Comparison of ENCODE assay signal across 8 cellular contexts in the genomic region with DNA sequence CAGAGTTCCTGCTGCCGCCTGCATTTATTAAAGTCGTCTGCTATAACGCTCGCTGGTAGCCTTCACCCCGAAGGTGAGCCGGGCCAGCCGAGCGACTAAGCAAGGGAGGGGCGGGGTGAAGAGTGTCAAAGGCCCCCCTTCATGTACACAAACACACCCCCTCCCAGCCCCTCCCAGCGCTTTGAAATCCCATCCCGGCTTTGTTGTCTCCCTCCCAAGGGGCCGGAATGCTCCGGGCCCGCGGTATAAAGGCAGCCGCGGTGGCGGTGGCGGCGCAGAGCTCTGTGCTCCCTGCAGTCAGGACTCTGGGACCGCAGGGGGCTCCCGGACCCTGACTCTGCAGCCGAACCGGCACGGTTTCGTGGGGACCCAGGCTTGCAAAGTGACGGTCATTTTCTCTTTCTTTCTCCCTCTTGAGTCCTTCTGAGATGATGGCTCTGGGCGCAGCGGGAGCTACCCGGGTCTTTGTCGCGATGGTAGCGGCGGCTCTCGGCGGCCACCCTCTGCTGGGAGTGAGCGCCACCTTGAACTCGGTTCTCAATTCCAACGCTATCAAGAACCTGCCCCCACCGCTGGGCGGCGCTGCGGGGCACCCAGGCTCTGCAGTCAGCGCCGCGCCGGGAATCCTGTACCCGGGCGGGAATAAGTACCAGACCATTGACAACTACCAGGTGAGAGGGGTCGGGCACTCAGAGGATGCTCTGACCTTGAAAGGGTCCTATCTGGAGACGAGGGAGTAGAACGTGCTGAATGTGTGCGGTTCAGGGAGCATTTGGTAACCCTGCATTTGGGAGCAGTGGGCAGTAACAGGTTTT. TPM values are rescaled to one million over a fixed set of nuclear protein-coding genes. Genes with fewer than 3 reads are reported as not detected.
DNase-seq lines count a peak whose midpoint lies in the region; ATAC-seq, FAIRE-seq and TF ChIP-seq lines count a peak whose summit lies in the region.

Gene DKK1, plus strand, starts transcription at position 275 of the 815 bp plus-strand sequence. Its CDS starts 154 bp downstream, at position 429.

- peak within 1 kb of the TSS; percentile 89 for H3K4me2 ChIP-seq in HepG2 (ENCODE audit: low read depth, low read length)

- H3K4me3 Mint-ChIP-seq in HFFc6, result peak within 1 kb of the TSS; percentile 99
- H3K4me3 Mint-ChIP-seq in stimulated activated naive B cell treated with anti-CD40 and anti-IgM and Interleukin-4, amounts not matched to agents 10 μg/mL and 1 μg/mL and 100 μg/mL, for 72 hours, result peak within 1 kb of the TSS; percentile 79

- peak; percentile 88 for TF ChIP-seq RAD21 in HepG2 (CRISPR knock-in tag; IDR thresholded peaks at IDR 0.05)

- peaks cover 4% of the 10 kb centered on the region for H3K9me3 Mint-ChIP-seq in HFFc6
- no peaks in the 10 kb centered on the region for H3K9me3 Mint-ChIP-seq in stimulated activated naive B cell treated with anti-CD40 and anti-IgM and Interleukin-4, amounts not matched to agents 10 μg/mL and 1 μg/mL and 100 μg/mL, for 72 hours

- no peaks in the 10 kb centered on the region for H3K36me3 ChIP-seq in ES-I3 (ENCODE audit: insufficient read depth, low read length)
- H3K36me3 ChIP-seq in SJCRH30, result no peaks in the 10 kb centered on the region
- no peaks in the 10 kb centered on the region for H3K36me3 ChIP-seq in HepG2 (replicated peaks in 1 of 2; ENCODE audit: control insufficient read depth in 1 of 2, insufficient read depth in 2 of 2, low read length in 2 of 2)

- peak within 1 kb of the TSS; percentile 97 for H3K27ac Mint-ChIP-seq in HFFc6
- H3K27ac Mint-ChIP-seq in stimulated activated naive B cell treated with anti-CD40 and anti-IgM and Interleukin-4, amounts not matched to agents 10 μg/mL and 1 μg/mL and 100 μg/mL, for 72 hours, result no peak within 1 kb of the TSS

- peak; percentile 75 to 95 for TF ChIP-seq POLR2A in HepG2 (IDR thresholded peaks at IDR 0.05; ENCODE audit: insufficient read depth in 1 of 2, low read depth in 2 of 2, low read length in 2 of 2)

- H3K4me1 ChIP-seq in ES-I3 (ENCODE audit: insufficient read depth, low read length) (no peaks in the 10 kb centered on the region), SJCRH30 (peaks cover 24% of the 10 kb centered on the region), HepG2 (ENCODE audit: insufficient read depth, low read length) (peaks cover 48% of the 10 kb centered on the region)

- in situ Hi-C loops in HepG2 (cut with HindIII; ENCODE audit: extremely low pct_ligation_motif_present, low pct_unique_long_range_greater_than_20kb), result loop anchor here (5.0 to 10.0 kb wide), 3 partner anchors 173 to 468 kb away; no protein-coding TSS in a partner anchor

- POLR2A ChIA-PET in HepG2 (lab: Yijun Ruan, JAX), result interaction anchor here (0.7 to 1.1 kb wide), 3 partner anchors 52 to 173 kb away, joined by 3 to 8 read pairs (median 3); no protein-coding TSS in a partner anchor

- TF ChIP-seq CTCF in HFFc6 (IDR thresholded peaks at IDR 0.05), result peak; percentile 99
- peak; percentile 94 for TF ChIP-seq CTCF in HepG2 (CRISPR knock-in tag; IDR thresholded peaks at IDR 0.05)

- no peaks in the 10 kb centered on the region for H3K9me3 ChIP-seq in ES-I3 (ENCODE audit: control insufficient read depth, insufficient read depth, low read length)
- no peaks in the 10 kb centered on the region for H3K9me3 ChIP-seq in SJCRH30 (replicated peaks)
- H3K9me3 ChIP-seq in HepG2 (ENCODE audit: low read length), result no peaks in the 10 kb centered on the region

- WGBS in HepG2 (ENCODE audit: low lambda C conversion rate), result under 1% methylated on average over 43 of the region's 53 CpGs

- H3K27me3 Mint-ChIP-seq in HFFc6 (ENCODE audit: insufficient read depth), result peaks cover 9% of the 10 kb centered on the region
- peaks cover 43 to 52% of the 10 kb centered on the region in 2 donors for H3K27me3 Mint-ChIP-seq in stimulated activated naive B cell treated with anti-CD40 and anti-IgM and Interleukin-4, amounts not matched to agents 10 μg/mL and 1 μg/mL and 100 μg/mL, for 72 hours

- TF ChIP-seq EP300 in HepG2 (IDR thresholded peaks at IDR 0.05; ENCODE audit: low read depth in 2 of 2, low read length in 2 of 2), result peak in 1 of 2 experiments; percentile 88; a peak in 2 of 4 replicates
- TF ChIP-seq EP300 in HepG2 (CRISPR knock-in tag; IDR thresholded peaks at IDR 0.05; ENCODE audit: borderline replicate concordance), result peak; percentile 81; the same call in 1 of the 2 replicates

- peaks cover 63% of the 10 kb centered on the region for H3K4me1 Mint-ChIP-seq in HFFc6 (ENCODE audit: low read depth)
- peaks cover 13 to 29% of the 10 kb centered on the region in 2 donors for H3K4me1 Mint-ChIP-seq in stimulated activated naive B cell treated with anti-CD40 and anti-IgM and Interleukin-4, amounts not matched to agents 10 μg/mL and 1 μg/mL and 100 μg/mL, for 72 hours

- no peak within 1 kb of the TSS for H2AFZ ChIP-seq in HepG2 (ENCODE audit: low read length)

- peaks cover 46% of the 10 kb centered on the region for H3K36me3 Mint-ChIP-seq in HFFc6 (ENCODE audit: low read depth)
- H3K36me3 Mint-ChIP-seq in stimulated activated naive B cell treated with anti-CD40 and anti-IgM and Interleukin-4, amounts not matched to agents 10 μg/mL and 1 μg/mL and 100 μg/mL, for 72 hours, result no peaks in the 10 kb centered on the region

- peak; percentile 89 for DNase-seq in HFFc6
- DNase-seq in SJCRH30, result peak; percentile 20 to 22
- DNase-seq in dermis microvascular lymphatic vessel endothelial cell (ENCODE audit: low read depth in 2 of 2), result peak; percentile 64 to 88
- peak; percentile 91 for DNase-seq in HepG2 (ENCODE audit: low spot score)
- peak; percentile 25 for DNase-seq in stimulated activated naive B cell treated with anti-CD40 and anti-IgM and Interleukin-4, amounts not matched to agents 10 μg/mL and 1 μg/mL and 100 μg/mL, for 72 hours
- no peak for DNase-seq in stimulated activated naive CD4-positive, alpha-beta T cell (lab: John Stamatoyannopoulos, UW)
- no peak for DNase-seq in NCI-H146 (lab: John Stamatoyannopoulos, UW)

- H3K4me3 ChIP-seq in SJCRH30, result peak within 1 kb of the TSS; percentile 50
- peak within 1 kb of the TSS; percentile 59 to 77 (median 68) for H3K4me3 ChIP-seq in HepG2 (replicated peaks in 1 of 3; ENCODE audit: insufficient read depth in 1 of 3, low read depth in 2 of 3, low read length in 3 of 3)

- H4K20me1 ChIP-seq in HepG2 (ENCODE audit: insufficient read depth, low read length), result no peaks in the 10 kb centered on the region

- H3K79me2 ChIP-seq in HepG2 (ENCODE audit: insufficient read depth, low read length), result peaks cover 2% of the 10 kb centered on the region

- H3K27me3 ChIP-seq in SJCRH30 (no peaks in the 10 kb centered on the region), HepG2 (ENCODE audit: control insufficient read depth in 1 of 2, insufficient read depth in 2 of 2, low read length in 2 of 2) (peaks cover 0 to 13% of the 10 kb centered on the region in 2 experiments; a peak in 2 of 5 replicates)

- H3K9ac ChIP-seq in ES-I3 (ENCODE audit: low read depth, low read length) (peak within 1 kb of the TSS; percentile 58; the same call in 1 of the 2 replicates), HepG2 (ENCODE audit: insufficient read depth, low read depth, low read length) (peak within 1 kb of the TSS; percentile 62)

- no TSS peak for BruUV-seq in HepG2 (replicated peaks; lab: Mats Ljungman, UMichigan)

- no peak within 1 kb of the TSS for H3K27ac ChIP-seq in SJCRH30
- H3K27ac ChIP-seq in HepG2 (ENCODE audit: extremely low read length, insufficient read depth, low read length), result peak within 1 kb of the TSS; percentile 61

- no peak for FAIRE-seq in HepG2 (lab: Jason Lieb, UNC)

- intact Hi-C loops in HepG2 (cut with micrococcal nuclease; ENCODE audit: unreplicated experiment), result loop anchor here (1.0 to 2.0 kb wide), 3 partner anchors 19 to 175 kb away; no protein-coding TSS in a partner anchor

- CTCF ChIA-PET in HepG2 (lab: Yijun Ruan, JAX; ENCODE audit: low intra/inter-chr PET ratio, low total read pairs), result interaction anchor here (0.6 to 3.0 kb wide), 2 partner anchors 55 to 175 kb away, joined by 3 to 27 read pairs; no protein-coding TSS in a partner anchor

- peak; percentile 94 for ATAC-seq in HepG2
- ATAC-seq in stimulated activated naive B cell treated with anti-CD40 and anti-IgM and Interleukin-4, amounts not matched to agents 10 μg/mL and 1 μg/mL and 100 μg/mL, for 72 hours (replicated peaks), result peak; percentile 80

TF ChIP-seq in HepG2, 621 proteins besides CTCF, POLR2A, EP300 and RAD21 (continues in another document):
- TF ChIP-seq HOXA5 (CRISPR knock-in tag; IDR thresholded peaks at IDR 0.05), result peak; percentile 60; the same call in 1 of the 2 replicates
- TF ChIP-seq ONECUT2 (CRISPR knock-in tag; IDR thresholded peaks at IDR 0.05), result peak; percentile 5; the same call in 1 of the 2 replicates
- no peak for TF ChIP-seq CBX1 (IDR thresholded peaks at IDR 0.05; ENCODE audit: low read depth)
- TF ChIP-seq IKZF1 (IDR thresholded peaks at IDR 0.05), result no peak
- TF ChIP-seq PLRG1 (conservative IDR thresholded peaks at IDR 0.05), result no peak

RNA-seq across cellular contexts. Expression of gene DKK1, which starts in this region (rescaled TPM):
- total RNA-seq in HFFc6 (2021; fragmentation: NEBNext Ultra II Directional; extraction: Animal tissue kit (Norgen Biotek cat#: 25700)), result 1,000 to 10,000 TPM; 1,601 to 2,175 (median 1,792) TPM
- 0.38 and 0.56 TPM in 2 replicates for total RNA-seq in SJCRH30 (2014; rRNA removed; shearing (Covaris generic))
- total RNA-seq in dermis microvascular lymphatic vessel endothelial cell (11.8 and 12.7 TPM in 2 replicates), HepG2 (2016; rRNA removed; fragmentation: Illumina TruSeq; extraction: Trizol) (143 and 262 TPM in 2 replicates)
- total RNA-seq in HepG2 (2016; cell fraction: cytosol; rRNA removed; fragmentation: Illumina TruSeq; extraction: Trizol; ENCODE audit: low read depth), result 170 and 175 TPM in 2 replicates
- total RNA-seq in HepG2 (2016; cell fraction: insoluble cytoplasmic fraction; rRNA removed; fragmentation: Illumina TruSeq; extraction: Trizol), result 140 and 239 TPM in 2 replicates
- 116 and 117 TPM in 2 replicates for total RNA-seq in HepG2 (2016; cell fraction: membrane; rRNA removed; fragmentation: Illumina TruSeq; extraction: Trizol)
- 264 and 293 TPM in 2 replicates for total RNA-seq in HepG2 (2016; cell fraction: nucleus; rRNA removed; fragmentation: Illumina TruSeq; extraction: Trizol)
- 52.9 and 123 TPM in 2 replicates for polyA plus RNA-seq in HepG2 (2011; rRNA removed)
- polyA plus RNA-seq in HepG2 (2011; cell fraction: cytosol; rRNA removed), result 52.9 and 64.6 TPM in 2 replicates
- polyA plus RNA-seq in HepG2 (2011; cell fraction: nucleus; rRNA removed), result 25.1 and 31.9 TPM in 2 replicates
- 18.4 and 75.9 TPM in 2 replicates for polyA plus RNA-seq in HepG2 (2012)
- polyA plus RNA-seq in HepG2 (2016; cell fraction: cytosol; fragmentation: Illumina TruSeq; extraction: Trizol; ENCODE audit: low read depth), result 25.2 and 32.2 TPM in 2 replicates
- polyA plus RNA-seq in HepG2 (2016; cell fraction: insoluble cytoplasmic fraction; fragmentation: Illumina TruSeq; extraction: Trizol; ENCODE audit: low read depth), result 160 TPM in 2 replicates
- 33.1 and 42.9 TPM in 2 replicates for polyA plus RNA-seq in HepG2 (2016; cell fraction: membrane; fragmentation: Illumina TruSeq; extraction: Trizol; ENCODE audit: low read depth)
- polyA plus RNA-seq in HepG2 (2016; cell fraction: nucleus; fragmentation: Illumina TruSeq; extraction: Trizol; ENCODE audit: insufficient read depth, low read depth), result 469 and 518 TPM in 2 replicates
- polyA minus RNA-seq in HepG2 (2011; rRNA and poly(A)+ RNA removed; ENCODE audit: low replicate concordance), result 32.2 and 34.1 TPM in 2 replicates
- 31.8 and 36.1 TPM in 2 replicates for polyA minus RNA-seq in HepG2 (2011; cell fraction: cytosol; rRNA and poly(A)+ RNA removed)
- polyA minus RNA-seq in HepG2 (2011; cell fraction: nucleus; rRNA and poly(A)+ RNA removed), result 28.0 and 41.8 TPM in 2 replicates

Comparison
In these comparisons a context has a peak if more than half of its experiments do, and no peak if none do; other contexts are left out.
1. Peak in DNase-seq and H3K4me3 ChIP-seq in SJCRH30; RNA of the gene not detected or under 1 TPM.
2. DNase-seq: peak in HFFc6 (single experiment), dermis microvascular lymphatic vessel endothelial cell (2 of 2), HepG2 (single experiment) and stimulated activated naive B cell treated with anti-CD40 and anti-IgM and Interleukin-4, amounts not matched to agents 10 μg/mL and 1 μg/mL and 100 μg/mL, for 72 hours (single experiment); none in stimulated activated naive CD4-positive, alpha-beta T cell (0 of 6) and NCI-H146 (single experiment).